24 cellular contexts compared by ENCODE assay signal in genomic region chr6:29728173-29728879, GRCh38. TPM values are rescaled to one million over a fixed set of nuclear protein-coding genes. Genes with fewer than 3 reads are reported as not detected.
DNase-seq lines count a peak whose midpoint lies in the region; ATAC-seq, FAIRE-seq and TF ChIP-seq lines count a peak whose summit lies in the region.
"Had no signal": no experiment of that assay in that cellular context is flagged by ENCODE, and none has a peak within 500 bp of the region (broad histone marks: within the 10 kb centered on the region; RNA-seq: fewer than 3 reads in every experiment).

No MANE protein-coding gene starts in this region.

- H3K27ac Mint-ChIP-seq in activated CD4-positive, alpha-beta memory T cell treated with anti-CD3 and anti-CD28 coated beads for 36 hours: peak overlapping the region; percentile 33
- H3K27ac Mint-ChIP-seq in activated CD4-positive, alpha-beta memory T cell treated with anti-CD3 and anti-CD28 coated beads, Interleukin-2, amount 10 ng/mL, durations not matched to agents 7 days and 5 days: no peak overlapping the region
- peak overlapping the region; percentile 87 for H3K27ac Mint-ChIP-seq in activated naive CD8-positive, alpha-beta T cell
- peak overlapping the region; percentile 51 to 99 for H3K27ac Mint-ChIP-seq in natural killer cell treated with Interleukin-12 subunit alpha and Interleukin-12 subunit beta and Interleukin-15 and Interleukin-18, amount 100 ng/mL, for 72 hours
- no peak overlapping the region for H3K27ac Mint-ChIP-seq in endothelial cell (ENCODE audit: unreplicated experiment)
- H3K27ac Mint-ChIP-seq: mesothelial cell of epicardium, neural progenitor cell had no signal

- no peaks in the 10 kb centered on the region for H3K4me1 ChIP-seq in gastrocnemius medialis
- H3K4me1 ChIP-seq: neural progenitor cell had no signal

- no peaks in the 10 kb centered on the region for H3K27me3 Mint-ChIP-seq in activated CD4-positive, alpha-beta memory T cell treated with anti-CD3 and anti-CD28 coated beads for 36 hours
- H3K27me3 Mint-ChIP-seq in activated CD4-positive, alpha-beta memory T cell treated with anti-CD3 and anti-CD28 coated beads, Interleukin-2, amount 10 ng/mL, durations not matched to agents 7 days and 5 days: no peaks in the 10 kb centered on the region
- no peaks in the 10 kb centered on the region for H3K27me3 Mint-ChIP-seq in activated naive CD8-positive, alpha-beta T cell
- H3K27me3 Mint-ChIP-seq in natural killer cell treated with Interleukin-12 subunit alpha and Interleukin-12 subunit beta and Interleukin-15 and Interleukin-18, amount 100 ng/mL, for 72 hours: no peaks in the 10 kb centered on the region
- peaks cover 7% of the 10 kb centered on the region for H3K27me3 Mint-ChIP-seq in endothelial cell (ENCODE audit: unreplicated experiment)

- in situ Hi-C loops in gastrocnemius medialis (cut with MboI; ENCODE audit: low sequenced_read_pairs in 4 of 4): loop anchor here in 1 of 4 donors (25.0 kb wide), 1 partner anchor 259 kb away; no protein-coding TSS in a partner anchor

- intact Hi-C loops in activated CD4-positive, alpha-beta memory T cell treated with anti-CD3 and anti-CD28 coated beads for 36 hours (cut with micrococcal nuclease): no loop called here
- intact Hi-C loops in gastrocnemius medialis (cut with DNase I; ENCODE audit: low total_unique reads): no loop called here

- peaks cover 0 to 7% (median 7%) of the 10 kb centered on the region in 3 donors for H3K27me3 ChIP-seq in gastrocnemius medialis
- H3K27me3 ChIP-seq: adrenal gland, gastroesophageal sphincter had no signal

- DNase-seq in activated CD4-positive, alpha-beta memory T cell treated with anti-CD3 and anti-CD28 coated beads for 36 hours: no peak
- DNase-seq in activated CD4-positive, alpha-beta memory T cell treated with anti-CD3 and anti-CD28 coated beads, Interleukin-2, amount 10 ng/mL, durations not matched to agents 7 days and 5 days: no peak
- DNase-seq in GM12891 (ENCODE audit: insufficient read length, low spot score) (no peak), gastrocnemius medialis (no peak), endothelial cell (ENCODE audit: low spot score) (no peak)
- DNase-seq in natural killer cell treated with Interleukin-12 subunit alpha and Interleukin-12 subunit beta and Interleukin-15 and Interleukin-18, amount 100 ng/mL, for 72 hours (ENCODE audit: low spot score): no peak
- DNase-seq: ACHN; adrenal gland; left colon; NCI-H1417 treated with DMSO at 0.1 percent for 48 hours; NCI-H524 treated with DMSO at 0.1 percent for 48 hours; stimulated activated CD4-positive, alpha-beta T cell treated with anti-CD3 and anti-CD28 coated beads, Interleukin-4, amount 100 ng/mL, for 1 hour; SW 1271 had no signal

- TF ChIP-seq POLR2A in GM12891 (IDR thresholded peaks at IDR 0.05; ENCODE audit: low read depth, low read length) (peak; percentile 63; the same call in 1 of the 2 replicates), gastrocnemius medialis (IDR thresholded peaks at IDR 0.05) (no peak)

- ATAC-seq in natural killer cell treated with Interleukin-12 subunit alpha and Interleukin-12 subunit beta and Interleukin-15 and Interleukin-18, amount 100 ng/mL, for 72 hours: no peak
- ATAC-seq in GM21723 (IDR thresholded peaks at IDR 0.05; ENCODE audit: unreplicated experiment) (no peak), gastrocnemius medialis (no peak)
- ATAC-seq: gastroesophageal sphincter, left colon, Right ventricle myocardium inferior had no signal

- H3K4me3 ChIP-seq in gastrocnemius medialis: no peak overlapping the region
- H3K4me3 ChIP-seq: adrenal gland, gastroesophageal sphincter, neural progenitor cell, smooth muscle cell had no signal

- H3K9me3 Mint-ChIP-seq in activated CD4-positive, alpha-beta memory T cell treated with anti-CD3 and anti-CD28 coated beads for 36 hours: no peaks in the 10 kb centered on the region
- no peaks in the 10 kb centered on the region for H3K9me3 Mint-ChIP-seq in activated CD4-positive, alpha-beta memory T cell treated with anti-CD3 and anti-CD28 coated beads, Interleukin-2, amount 10 ng/mL, durations not matched to agents 7 days and 5 days
- no peaks in the 10 kb centered on the region for H3K9me3 Mint-ChIP-seq in activated naive CD8-positive, alpha-beta T cell (ENCODE audit: low read depth)
- no peaks in the 10 kb centered on the region for H3K9me3 Mint-ChIP-seq in natural killer cell treated with Interleukin-12 subunit alpha and Interleukin-12 subunit beta and Interleukin-15 and Interleukin-18, amount 100 ng/mL, for 72 hours
- no peaks in the 10 kb centered on the region for H3K9me3 Mint-ChIP-seq in endothelial cell (ENCODE audit: unreplicated experiment)
- H3K9me3 Mint-ChIP-seq: mesothelial cell of epicardium, neural progenitor cell had no signal

- CTCF ChIA-PET in activated CD4-positive, alpha-beta memory T cell treated with anti-CD3 and anti-CD28 coated beads for 36 hours (lab: Charles Lee): interaction anchor here (1.1 to 3.3 kb wide), 5 partner anchors 10 to 75 kb away, joined by 4 to 17 read pairs (median 5); no protein-coding TSS in a partner anchor
- CTCF ChIA-PET in activated CD4-positive, alpha-beta memory T cell treated with anti-CD3 and anti-CD28 coated beads, Interleukin-2, amount 10 ng/mL, durations not matched to agents 7 days and 5 days (lab: Charles Lee): interaction anchor here (1.0 to 3.1 kb wide), 4 partner anchors 10 to 106 kb away, joined by 3 to 20 read pairs (median 10); no protein-coding TSS in a partner anchor

- no peak for FAIRE-seq in GM12891 (lab: Jason Lieb, UNC)

- no peak overlapping the region for H3K27ac ChIP-seq in gastrocnemius medialis
- H3K27ac ChIP-seq: adrenal gland, C4-2B, gastroesophageal sphincter, neural progenitor cell, VCaP had no signal

- peaks cover 50% of the 10 kb centered on the region for H3K36me3 Mint-ChIP-seq in activated CD4-positive, alpha-beta memory T cell treated with anti-CD3 and anti-CD28 coated beads for 36 hours
- H3K36me3 Mint-ChIP-seq in activated CD4-positive, alpha-beta memory T cell treated with anti-CD3 and anti-CD28 coated beads, Interleukin-2, amount 10 ng/mL, durations not matched to agents 7 days and 5 days (ENCODE audit: low read depth): peaks cover 53% of the 10 kb centered on the region
- H3K36me3 Mint-ChIP-seq in activated naive CD8-positive, alpha-beta T cell: peaks cover 25% of the 10 kb centered on the region
- peaks cover 28% of the 10 kb centered on the region for H3K36me3 Mint-ChIP-seq in natural killer cell treated with Interleukin-12 subunit alpha and Interleukin-12 subunit beta and Interleukin-15 and Interleukin-18, amount 100 ng/mL, for 72 hours
- H3K36me3 Mint-ChIP-seq in endothelial cell (ENCODE audit: low read depth, unreplicated experiment): no peaks in the 10 kb centered on the region
- H3K36me3 Mint-ChIP-seq: mesothelial cell of epicardium, neural progenitor cell had no signal

- peaks cover 50% of the 10 kb centered on the region for H3K4me1 Mint-ChIP-seq in activated CD4-positive, alpha-beta memory T cell treated with anti-CD3 and anti-CD28 coated beads for 36 hours (ENCODE audit: low read depth)
- H3K4me1 Mint-ChIP-seq in activated CD4-positive, alpha-beta memory T cell treated with anti-CD3 and anti-CD28 coated beads, Interleukin-2, amount 10 ng/mL, durations not matched to agents 7 days and 5 days: peaks cover 39% of the 10 kb centered on the region
- H3K4me1 Mint-ChIP-seq in activated naive CD8-positive, alpha-beta T cell (ENCODE audit: low read depth): peaks cover 78% of the 10 kb centered on the region
- peaks cover 53 to 56% of the 10 kb centered on the region in 2 donors for H3K4me1 Mint-ChIP-seq in natural killer cell treated with Interleukin-12 subunit alpha and Interleukin-12 subunit beta and Interleukin-15 and Interleukin-18, amount 100 ng/mL, for 72 hours (ENCODE audit: low read depth in 2 of 2)
- H3K4me1 Mint-ChIP-seq in endothelial cell (ENCODE audit: unreplicated experiment): no peaks in the 10 kb centered on the region
- H3K4me1 Mint-ChIP-seq: mesothelial cell of epicardium, neural progenitor cell had no signal

- POLR2A ChIA-PET in activated CD4-positive, alpha-beta memory T cell treated with anti-CD3 and anti-CD28 coated beads for 36 hours (lab: Charles Lee): interaction anchor here (1.4 kb wide), 1 partner anchor 217 kb away, joined by 3 read pairs; no protein-coding TSS in a partner anchor
- POLR2A ChIA-PET in activated CD4-positive, alpha-beta memory T cell treated with anti-CD3 and anti-CD28 coated beads, Interleukin-2, amount 10 ng/mL, durations not matched to agents 7 days and 5 days (lab: Charles Lee): interaction anchor here (0.6 to 4.4 kb wide), 4 partner anchors 19 to 78 kb away, joined by 3 to 22 read pairs (median 4); no protein-coding TSS in a partner anchor

- TF ChIP-seq CTCF in gastrocnemius medialis (IDR thresholded peaks at IDR 0.05 in 4 of 5, conservative IDR thresholded peaks at IDR 0.05 in 1 of 5) (no peak), endothelial cell (IDR thresholded peaks at IDR 0.05; ENCODE audit: unreplicated experiment) (no peak)

- no peak overlapping the region for H3K4me3 Mint-ChIP-seq in activated CD4-positive, alpha-beta memory T cell treated with anti-CD3 and anti-CD28 coated beads for 36 hours
- no peak overlapping the region for H3K4me3 Mint-ChIP-seq in activated CD4-positive, alpha-beta memory T cell treated with anti-CD3 and anti-CD28 coated beads, Interleukin-2, amount 10 ng/mL, durations not matched to agents 7 days and 5 days
- H3K4me3 Mint-ChIP-seq in activated naive CD8-positive, alpha-beta T cell: peak overlapping the region; percentile 57
- H3K4me3 Mint-ChIP-seq in natural killer cell treated with Interleukin-12 subunit alpha and Interleukin-12 subunit beta and Interleukin-15 and Interleukin-18, amount 100 ng/mL, for 72 hours: peak overlapping the region; percentile 93
- H3K4me3 Mint-ChIP-seq in endothelial cell (ENCODE audit: unreplicated experiment): no peak overlapping the region
- H3K4me3 Mint-ChIP-seq: mesothelial cell of epicardium, neural progenitor cell had no signal

- H3K36me3 ChIP-seq in gastrocnemius medialis: no peaks in the 10 kb centered on the region
- H3K36me3 ChIP-seq: neural progenitor cell had no signal

- H3K9me3 ChIP-seq in gastrocnemius medialis: no peaks in the 10 kb centered on the region
- H3K9me3 ChIP-seq: adrenal gland, gastroesophageal sphincter had no signal

RNA-seq across cellular contexts. Expression of gene HLA-F, which starts 5.1 kb away (rescaled TPM):
- 100 to 1,000 TPM; 256 to 270 TPM for total RNA-seq in activated CD4-positive, alpha-beta memory T cell treated with anti-CD3 and anti-CD28 coated beads for 36 hours
- total RNA-seq in activated CD4-positive, alpha-beta memory T cell treated with anti-CD3 and anti-CD28 coated beads, Interleukin-2, amount 10 ng/mL, durations not matched to agents 7 days and 5 days: 100 to 1,000 TPM; 318 to 346 TPM
- 332 TPM for polyA plus RNA-seq in GM12891 (2012; ENCODE audit: low read depth, missing spikeins)
- 100 to 1,000 TPM; 277 to 518 TPM for total RNA-seq in natural killer cell treated with Interleukin-12 subunit alpha and Interleukin-12 subunit beta and Interleukin-15 and Interleukin-18, amount 100 ng/mL, for 72 hours
- total RNA-seq in gastrocnemius medialis: 10 to 100 TPM in 3 of 4 donors, 1 to 10 TPM in 1; 9.6 to 22.1 (median 13.0) TPM
- 5.1 TPM for total RNA-seq in endothelial cell (ENCODE audit: unreplicated experiment)

RNA-seq across cellular contexts. Expression of gene ZFP57, which starts 47.4 kb away (rescaled TPM):
- not detected for total RNA-seq in activated CD4-positive, alpha-beta memory T cell treated with anti-CD3 and anti-CD28 coated beads for 36 hours
- not detected for total RNA-seq in activated CD4-positive, alpha-beta memory T cell treated with anti-CD3 and anti-CD28 coated beads, Interleukin-2, amount 10 ng/mL, durations not matched to agents 7 days and 5 days
- polyA plus RNA-seq in GM12891 (2012; ENCODE audit: low read depth, missing spikeins): 10.8 TPM
- 1 to 10 TPM; 5.2 to 9.0 TPM for total RNA-seq in natural killer cell treated with Interleukin-12 subunit alpha and Interleukin-12 subunit beta and Interleukin-15 and Interleukin-18, amount 100 ng/mL, for 72 hours
- total RNA-seq in gastrocnemius medialis (under 1 TPM in 1 of 4 donors, not detected in 3; 0.16 TPM), endothelial cell (ENCODE audit: unreplicated experiment) (1.0 TPM)
- total RNA-seq: left colon, pulmonary artery endothelial cell, Right ventricle myocardium inferior, smooth muscle cell, urinary bladder had no signal
- polyA plus RNA-seq: smooth muscle cell, urinary bladder had no signal

Comparison
In these comparisons a context has a peak if more than half of its experiments do, and no peak if none do; other contexts are left out.
1. H3K27ac Mint-ChIP-seq: peak in activated CD4-positive, alpha-beta memory T cell treated with anti-CD3 and anti-CD28 coated beads for 36 hours (single experiment), activated naive CD8-positive, alpha-beta T cell (single experiment) and natural killer cell treated with Interleukin-12 subunit alpha and Interleukin-12 subunit beta and Interleukin-15 and Interleukin-18, amount 100 ng/mL, for 72 hours (2 of 2); none in activated CD4-positive, alpha-beta memory T cell treated with anti-CD3 and anti-CD28 coated beads, Interleukin-2, amount 10 ng/mL, durations not matched to agents 7 days and 5 days (single experiment) and endothelial cell (single experiment).
2. H3K4me3 Mint-ChIP-seq: peak in activated naive CD8-positive, alpha-beta T cell (single experiment) and natural killer cell treated with Interleukin-12 subunit alpha and Interleukin-12 subunit beta and Interleukin-15 and Interleukin-18, amount 100 ng/mL, for 72 hours (single experiment); none in activated CD4-positive, alpha-beta memory T cell treated with anti-CD3 and anti-CD28 coated beads for 36 hours (single experiment), activated CD4-positive, alpha-beta memory T cell treated with anti-CD3 and anti-CD28 coated beads, Interleukin-2, amount 10 ng/mL, durations not matched to agents 7 days and 5 days (single experiment) and endothelial cell (single experiment).
3. RNA of gene HLA-F, which starts 5.1 kb away (total RNA-seq): 277 to 518 TPM in natural killer cell treated with Interleukin-12 subunit alpha and Interleukin-12 subunit beta and Interleukin-15 and Interleukin-18, amount 100 ng/mL, for 72 hours, 318 to 346 TPM in activated CD4-positive, alpha-beta memory T cell treated with anti-CD3 and anti-CD28 coated beads, Interleukin-2, amount 10 ng/mL, durations not matched to agents 7 days and 5 days and 256 to 270 TPM in activated CD4-positive, alpha-beta memory T cell treated with anti-CD3 and anti-CD28 coated beads for 36 hours; 9.6 to 22.1 TPM in gastrocnemius medialis and 5.1 TPM in endothelial cell (single experiment); every median in the first group is over 10 times any median in the second.